In genomic region chr10:30847642-30848041, GRCh38 we compare ENCODE assay signal across 17 cellular contexts.
DNase-seq lines count a peak whose midpoint lies in the region; ATAC-seq and TF ChIP-seq lines count a peak whose summit lies in the region.
"Had no signal": no experiment of that assay in that cellular context is flagged by ENCODE, and none has a peak within 500 bp of the region (broad histone marks: within the 10 kb centered on the region; RNA-seq: fewer than 3 reads in every experiment).

No MANE protein-coding gene starts in this region.

- TF ChIP-seq CTCF in esophagus muscularis mucosa (IDR thresholded peaks at IDR 0.05) = no peak

- H4K8ac ChIP-seq in trophoblast cell (ENCODE audit: low read depth, low read length) = no peak overlapping the region

- no peak for TF ChIP-seq EP300 in esophagus muscularis mucosa (IDR thresholded peaks at IDR 0.05)

- no peak overlapping the region for H3K14ac ChIP-seq in trophoblast cell (ENCODE audit: low read length)

- H3K9ac ChIP-seq in trophoblast cell (ENCODE audit: low read length) = no peak overlapping the region
- H3K9ac ChIP-seq: BLaER1 had no signal

- H3K36me3 ChIP-seq in esophagus muscularis mucosa (peaks cover 7 to 48% (median 28%) of the 10 kb centered on the region in 4 donors), trophoblast cell (ENCODE audit: control insufficient read depth in 1 of 2, insufficient read depth in 2 of 2, low read length in 2 of 2) (no peaks in the 10 kb centered on the region), aorta (ENCODE audit: control insufficient read depth in 1 of 2, insufficient read depth in 2 of 2, low read length in 1 of 2) (peaks cover 0 to 3% of the 10 kb centered on the region in 2 donors)
- H3K36me3 ChIP-seq: BLaER1 had no signal

- no peak overlapping the region for H3K4ac ChIP-seq in trophoblast cell (ENCODE audit: low read depth, low read length)

- H3K27ac ChIP-seq in esophagus muscularis mucosa (replicated peaks in 1 of 4) (no peak overlapping the region), trophoblast cell (ENCODE audit: low read depth, low read length) (no peak overlapping the region), aorta (ENCODE audit: low read depth in 1 of 2, low read length in 2 of 2) (no peak overlapping the region)
- H3K27ac ChIP-seq: BLaER1, C4-2B had no signal

- H3K4me1 ChIP-seq in esophagus muscularis mucosa (peaks cover 0 to 5% (median 3%) of the 10 kb centered on the region in 4 donors), trophoblast cell (ENCODE audit: control insufficient read depth in 1 of 2, insufficient read depth in 2 of 2, low read length in 2 of 2) (no peaks in the 10 kb centered on the region), aorta (ENCODE audit: control insufficient read depth in 1 of 2, insufficient read depth in 2 of 2, low read length in 2 of 2) (no peaks in the 10 kb centered on the region)
- H3K4me1 ChIP-seq: Caco-2 had no signal

- H2AK5ac ChIP-seq in trophoblast cell (ENCODE audit: low read length) = no peak overlapping the region

- peak; percentile 47 for ATAC-seq in aorta (ENCODE audit: low FRiP score)
- ATAC-seq: CD8-positive, alpha-beta T cell; HCT116 had no signal

- no peak overlapping the region for H2BK120ac ChIP-seq in trophoblast cell (ENCODE audit: insufficient read depth, low read length, poor library complexity)

- H3K18ac ChIP-seq in trophoblast cell (ENCODE audit: low read length) = no peak overlapping the region

- H3K9me3 ChIP-seq in esophagus muscularis mucosa (no peaks in the 10 kb centered on the region), trophoblast cell (ENCODE audit: insufficient read depth, low read depth, low read length) (peaks cover 8% of the 10 kb centered on the region), aorta (ENCODE audit: control insufficient read depth, low read length) (no peaks in the 10 kb centered on the region)
- H3K9me3 ChIP-seq: BLaER1, Caco-2 had no signal

- no peak overlapping the region for H4K12ac ChIP-seq in trophoblast cell (ENCODE audit: low read depth, low read length)

- intact Hi-C loops in esophagus muscularis mucosa (cut with DNase I) = no loop called here
- intact Hi-C loops in aorta (cut with DNase I) = no loop called here

- H3K4me3 ChIP-seq in Jurkat, Clone E6-1 (ENCODE audit: low read length) = peak overlapping the region; percentile 51
- H3K4me3 ChIP-seq in esophagus muscularis mucosa (no peak overlapping the region), trophoblast cell (ENCODE audit: low read depth, low read length) (peak overlapping the region; percentile 17), aorta (ENCODE audit: low read length in 2 of 2) (no peak overlapping the region)
- H3K4me3 ChIP-seq: BLaER1 had no signal

- WGBS in esophagus muscularis mucosa = 96% methylated on average over 7 of the region's 10 CpGs
- WGBS in trophoblast cell (ENCODE audit: extremely low coverage, insufficient coverage, insufficient read length) = no CpG with 5 or more reads among the region's 10 CpGs
- 78 to 85% methylated on average over 10 of the region's 10 CpGs for WGBS in aorta, 2 donors

- no peak overlapping the region for H3K23ac ChIP-seq in trophoblast cell (ENCODE audit: low read length)

- no peak overlapping the region for H2AFZ ChIP-seq in trophoblast cell (ENCODE audit: insufficient read depth, low read length, poor library complexity)

- H3K79me2 ChIP-seq in trophoblast cell (ENCODE audit: control insufficient read depth, insufficient read depth, low read length, poor library complexity) = no peaks in the 10 kb centered on the region

- DNase-seq in Jurkat, Clone E6-1 (ENCODE audit: low read depth, low spot score) = no peak
- DNase-seq in esophagus muscularis mucosa (ENCODE audit: extremely low spot score) = peak; percentile 29
- DNase-seq in trophoblast cell = no peak
- no peak for DNase-seq in aorta
- no peak for DNase-seq in AG20443 (ENCODE audit: low spot score)
- DNase-seq in NCI-H2196 treated with DMSO at 0.1 percent for 48 hours (lab: John Stamatoyannopoulos, UW; ENCODE audit: unreplicated experiment) = no peak
- no peak for DNase-seq in NCI-H774 (lab: John Stamatoyannopoulos, UW)
- DNase-seq: Caco-2; CD4-positive, CD25-positive, alpha-beta regulatory T cell; CD8-positive, alpha-beta T cell; DMS153; DND-41; GOT3; H7 had no signal

- no peaks in the 10 kb centered on the region for H3K79me1 ChIP-seq in trophoblast cell (ENCODE audit: low read length)

- H3K27me3 ChIP-seq in esophagus muscularis mucosa (no peaks in the 10 kb centered on the region), trophoblast cell (ENCODE audit: insufficient read depth, low read length) (no peaks in the 10 kb centered on the region), aorta (ENCODE audit: control insufficient read depth in 1 of 2, insufficient read depth in 2 of 2, low read length in 1 of 2) (no peaks in the 10 kb centered on the region)
- H3K27me3 ChIP-seq: BLaER1 had no signal

- H2BK5ac ChIP-seq in trophoblast cell (ENCODE audit: low read depth, low read length, poor library complexity) = no peak overlapping the region

- no peak overlapping the region for H4K91ac ChIP-seq in trophoblast cell (ENCODE audit: low read depth, low read length)

- TF ChIP-seq POLR2A in esophagus muscularis mucosa (IDR thresholded peaks at IDR 0.05; ENCODE audit: low read depth) = no peak

- H3K4me2 ChIP-seq in trophoblast cell (ENCODE audit: low read length) = no peak overlapping the region
- H3K4me2 ChIP-seq: BLaER1 had no signal

- no peak overlapping the region for H2BK12ac ChIP-seq in trophoblast cell (ENCODE audit: low read length)

Comparison
In these comparisons a context has a peak if more than half of its experiments do, and no peak if none do; other contexts are left out.
1. H3K4me3 ChIP-seq: peak in Jurkat, Clone E6-1 (single experiment) and trophoblast cell (single experiment); none in esophagus muscularis mucosa (0 of 4) and aorta (0 of 2).